14 cellular contexts compared by ENCODE assay signal in the genomic region with DNA sequence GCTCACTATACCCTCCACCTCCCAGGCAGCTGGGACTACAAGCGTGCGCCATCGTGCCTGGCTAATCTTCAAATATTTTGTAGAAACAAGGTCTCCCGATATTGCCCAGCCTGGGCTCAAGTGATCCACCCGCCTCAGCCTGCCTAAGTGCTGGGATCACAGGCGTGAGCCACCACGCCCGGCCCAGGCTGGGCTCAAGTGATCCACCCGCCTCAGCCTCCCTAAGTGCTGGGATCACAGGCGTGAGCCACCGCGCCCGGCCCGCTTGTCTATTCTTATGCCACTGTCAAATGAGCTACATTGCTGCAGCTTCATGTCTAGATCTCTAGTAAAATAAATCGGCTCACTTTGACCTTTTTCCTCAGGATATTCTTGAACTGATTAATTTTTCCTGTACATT.
"Had no signal": no experiment of that assay in that cellular context is flagged by ENCODE, and none has a peak within 500 bp of the region (broad histone marks: within the 10 kb centered on the region; RNA-seq: fewer than 3 reads in every experiment).

No MANE protein-coding gene starts in this region.

- DNase-seq: activated CD4-positive, alpha-beta memory T cell treated with anti-CD3 and anti-CD28 coated beads for 36 hours; activated naive CD4-positive, alpha-beta T cell treated with Interleukin-2 at 50 U/mL for 16 hours; activated T-cell treated with anti-CD3 and anti-CD28 coated beads, Interleukin-2, amount 50 U/mL, for 72 hours; central memory CD4-positive, alpha-beta T cell; effector memory CD4-positive, alpha-beta T cell; gastrocnemius medialis; kidney glomerular epithelial cell; naive thymus-derived CD4-positive, alpha-beta T cell; occipital lobe; psoas muscle; stimulated activated CD4-positive, alpha-beta T cell treated with anti-CD3 and anti-CD28 coated beads, Interleukin-4, amount 100 ng/mL, for 4 hours; SW 1271; thyroid gland; uterus had no signal

- H3K36me3 ChIP-seq: gastrocnemius medialis, thyroid gland, uterus had no signal

- H3K27ac ChIP-seq: gastrocnemius medialis, psoas muscle, thyroid gland had no signal

- H3K4me1 ChIP-seq: gastrocnemius medialis, psoas muscle, thyroid gland had no signal

- H3K27me3 ChIP-seq: thyroid gland, uterus had no signal

- H3K4me3 ChIP-seq: gastrocnemius medialis, psoas muscle, thyroid gland, uterus had no signal

- ATAC-seq: activated T-cell treated with anti-CD3 and anti-CD28 coated beads, Interleukin-2, amount 50 U/mL, for 72 hours; gastrocnemius medialis; naive thymus-derived CD4-positive, alpha-beta T cell; psoas muscle had no signal

- H3K9me3 ChIP-seq: gastrocnemius medialis, psoas muscle, thyroid gland, uterus had no signal
